Comparison of ENCODE assay signal across 9 cellular contexts in the genomic region with DNA sequence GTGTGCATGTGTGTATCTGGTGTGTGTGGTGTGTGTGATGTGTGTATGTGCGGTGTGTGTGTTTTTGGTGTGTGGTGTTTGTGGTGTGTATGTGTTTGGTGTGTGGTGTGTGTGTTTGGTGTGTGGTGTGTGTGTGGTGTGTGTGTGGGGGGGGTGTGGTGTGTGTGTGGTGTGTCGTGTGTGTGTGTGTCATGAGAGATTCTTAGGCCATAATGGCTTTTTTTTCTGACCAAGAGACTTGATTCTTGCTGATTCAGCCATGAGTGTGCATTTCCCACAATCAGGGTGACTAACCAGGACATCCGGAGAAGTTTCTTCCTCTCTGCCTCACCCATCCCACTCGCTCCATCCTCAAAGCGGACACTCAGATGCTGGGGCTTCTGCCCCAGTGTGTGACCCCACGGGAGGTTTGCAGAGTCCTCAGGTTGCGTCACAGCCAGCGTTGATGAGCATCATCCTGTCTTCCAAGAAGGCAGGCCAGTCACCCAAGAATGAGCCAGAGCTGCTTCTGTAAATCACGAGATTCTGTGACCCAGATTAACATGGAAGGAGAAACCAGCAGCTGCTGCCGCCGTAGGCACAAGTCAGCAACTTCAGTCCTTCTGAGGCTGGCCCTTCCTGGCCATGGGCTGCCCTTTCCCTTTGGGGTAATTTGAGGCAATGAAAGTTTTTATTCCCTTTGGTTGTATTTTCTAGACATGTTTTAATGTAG. TPM values are rescaled to one million over a fixed set of nuclear protein-coding genes. Genes with fewer than 3 reads are reported as not detected.
A peak's percentile ranks its signal among the peaks of the same experiment; 100 is the strongest.
DNase-seq lines count a peak whose midpoint lies in the region; ATAC-seq and TF ChIP-seq lines count a peak whose summit lies in the region.
"Had no signal": no experiment of that assay in that cellular context is flagged by ENCODE, and none has a peak within 500 bp of the region (broad histone marks: within the 10 kb centered on the region; RNA-seq: fewer than 3 reads in every experiment).

No MANE protein-coding gene starts in this region.

- TF ChIP-seq CTCF in fibroblast of lung (conservative IDR thresholded peaks at IDR 0.05 in 1 of 2, IDR thresholded peaks at IDR 0.05 in 1 of 2; ENCODE audit: low read depth in 1 of 2, low read length in 2 of 2) = no peak
- TF ChIP-seq CTCF in transverse colon (IDR thresholded peaks at IDR 0.05) = no peak
- no peak for TF ChIP-seq CTCF in GM13977 (IDR thresholded peaks at IDR 0.05; ENCODE audit: extremely low read depth, insufficient read depth, missing control alignments)

- peak overlapping the region; percentile 64 for H3K9ac ChIP-seq in fibroblast of lung (ENCODE audit: insufficient read depth, low read length)
- H3K9ac ChIP-seq: BLaER1 had no signal

- ATAC-seq in natural killer cell treated with Interleukin-12 subunit alpha and Interleukin-12 subunit beta and Interleukin-15 and Interleukin-18, amount 100 ng/mL, for 72 hours = peak; percentile 84 to 90

- H3K79me2 ChIP-seq in fibroblast of lung (ENCODE audit: control insufficient read depth, insufficient read depth, low read length) = no peaks in the 10 kb centered on the region

- TF ChIP-seq EP300 in transverse colon (IDR thresholded peaks at IDR 0.05; ENCODE audit: low read depth) = peak; percentile 57

- in situ Hi-C loops in transverse colon (cut with MboI; ENCODE audit: low pct_ligation_motif_present in 1 of 4, low pct_unique_long_range_greater_than_20kb in 1 of 4, low sequenced_read_pairs in 3 of 4) = no loop called here
- in situ Hi-C loops in GM13977 (cut with MboI; ENCODE audit: low pct_unique_long_range_greater_than_20kb, low sequenced_read_pairs, unreplicated experiment) = no loop called here

- H3K4me1 ChIP-seq in fibroblast of lung (ENCODE audit: control insufficient read depth, extremely low read depth, insufficient read depth, low read length) = peaks cover 24% of the 10 kb centered on the region
- H3K4me1 ChIP-seq in transverse colon = peaks cover 0 to 11% (median 6%) of the 10 kb centered on the region in 4 donors

- H2AFZ ChIP-seq in fibroblast of lung (ENCODE audit: low read length) = peak overlapping the region; percentile 24

- no peaks in the 10 kb centered on the region for H3K27me3 ChIP-seq in fibroblast of lung (ENCODE audit: control insufficient read depth, insufficient read depth, low read length)
- H3K27me3 ChIP-seq in transverse colon = no peaks in the 10 kb centered on the region
- H3K27me3 ChIP-seq: BLaER1 had no signal

- H3K9me3 ChIP-seq in fibroblast of lung (ENCODE audit: control insufficient read depth, insufficient read depth, low read depth, low read length) (no peaks in the 10 kb centered on the region), transverse colon (no peaks in the 10 kb centered on the region)
- H3K9me3 ChIP-seq: BLaER1 had no signal

- H3K27me3 Mint-ChIP-seq in natural killer cell treated with Interleukin-12 subunit alpha and Interleukin-12 subunit beta and Interleukin-15 and Interleukin-18, amount 100 ng/mL, for 72 hours = peaks cover 9 to 19% of the 10 kb centered on the region in 2 donors

- H3K36me3 ChIP-seq in fibroblast of lung (ENCODE audit: control insufficient read depth, insufficient read depth, low read length) (no peaks in the 10 kb centered on the region), transverse colon (no peaks in the 10 kb centered on the region)
- H3K36me3 ChIP-seq: BLaER1 had no signal

- intact Hi-C loops in transverse colon (cut with DNase I; ENCODE audit: low total_unique reads) = no loop called here

- peak overlapping the region; percentile 15 to 38 for H3K27ac Mint-ChIP-seq in natural killer cell treated with Interleukin-12 subunit alpha and Interleukin-12 subunit beta and Interleukin-15 and Interleukin-18, amount 100 ng/mL, for 72 hours

- TF ChIP-seq POLR2A in transverse colon (IDR thresholded peaks at IDR 0.05) = no peak

- H3K4me3 ChIP-seq in fibroblast of lung (replicated peaks in 1 of 4; ENCODE audit: control extremely low read depth in 1 of 4, insufficient read depth in 1 of 4, low read depth in 3 of 4, low read length in 4 of 4) (peak overlapping the region in 3 of 4 experiments; percentile 9 to 42 (median 37)), transverse colon (no peak overlapping the region)
- H3K4me3 ChIP-seq: BLaER1 had no signal

- H3K4me1 Mint-ChIP-seq in natural killer cell treated with Interleukin-12 subunit alpha and Interleukin-12 subunit beta and Interleukin-15 and Interleukin-18, amount 100 ng/mL, for 72 hours (ENCODE audit: low read depth in 2 of 2) = peaks cover 7 to 28% of the 10 kb centered on the region in 2 donors

- WGBS in transverse colon (ENCODE audit: low coverage in 1 of 2), 2 donors = 53 to 62% methylated on average over 3 to 11 of the region's 11 CpGs

- peak overlapping the region; percentile 6 for H3K4me3 Mint-ChIP-seq in natural killer cell treated with Interleukin-12 subunit alpha and Interleukin-12 subunit beta and Interleukin-15 and Interleukin-18, amount 100 ng/mL, for 72 hours

- peak; percentile 78 for DNase-seq in NK-92 treated with Interleukin-12 subunit alpha and Interleukin-12 subunit beta, amount 100 ng/mL, for 24 hours (lab: John Stamatoyannopoulos, UW)
- no peak for DNase-seq in NK-92 (lab: John Stamatoyannopoulos, UW; ENCODE audit: unreplicated experiment)
- peak; percentile 39 for DNase-seq in activated CD4-positive, CD25-positive, alpha-beta regulatory T cell treated with anti-CD3 and anti-CD28 coated beads, Interleukin-2, amount 50 U/mL, for 72 hours
- DNase-seq in fibroblast of lung (ENCODE audit: low read depth in 2 of 2) = peak; percentile 98
- DNase-seq in natural killer cell treated with Interleukin-12 subunit alpha and Interleukin-12 subunit beta and Interleukin-15 and Interleukin-18, amount 100 ng/mL, for 72 hours (ENCODE audit: low spot score) = peak; percentile 73
- peak; percentile 73 for DNase-seq in transverse colon
- no peak for DNase-seq in GM13977 (ENCODE audit: low spot score)
- DNase-seq in NCI-H1105 (lab: John Stamatoyannopoulos, UW) = no peak

- no peaks in the 10 kb centered on the region for H4K20me1 ChIP-seq in fibroblast of lung (ENCODE audit: control insufficient read depth, extremely low read depth, insufficient read depth, low read length)
- H4K20me1 ChIP-seq: BLaER1 had no signal

- peaks cover 6% of the 10 kb centered on the region for H3K9me3 Mint-ChIP-seq in natural killer cell treated with Interleukin-12 subunit alpha and Interleukin-12 subunit beta and Interleukin-15 and Interleukin-18, amount 100 ng/mL, for 72 hours

- H3K27ac ChIP-seq in fibroblast of lung (ENCODE audit: insufficient read depth, low read length) (peak overlapping the region; percentile 100), transverse colon (peak overlapping the region; percentile 42 to 80 (median 72))
- H3K27ac ChIP-seq: BLaER1 had no signal

- H3K36me3 Mint-ChIP-seq in natural killer cell treated with Interleukin-12 subunit alpha and Interleukin-12 subunit beta and Interleukin-15 and Interleukin-18, amount 100 ng/mL, for 72 hours = no peaks in the 10 kb centered on the region

- H3K4me2 ChIP-seq in fibroblast of lung (ENCODE audit: extremely low read depth, insufficient read depth, low read length) = peak overlapping the region; percentile 83
- H3K4me2 ChIP-seq: BLaER1 had no signal

RNA-seq across cellular contexts. Expression of a gene that starts 12.5 kb away (rescaled TPM):
- total RNA-seq in fibroblast of lung (563 and 826 TPM in 2 replicates), transverse colon (100 to 1,000 TPM in 1 of 4 donors, 10 to 100 TPM in 3; 26.7 to 108 (median 66.6) TPM)
- polyA plus RNA-seq in fibroblast of lung = 487 and 1,013 TPM in 2 replicates
- polyA plus RNA-seq in fibroblast of lung (2012) = 254 and 536 TPM in 2 replicates
- polyA minus RNA-seq in fibroblast of lung (ENCODE audit: low replicate concordance) = 17.4 and 56.3 TPM in 2 replicates
- 1 to 10 TPM in 1 of 2 donors, under 1 TPM in 1; 0.45 to 2.4 TPM for total RNA-seq in natural killer cell treated with Interleukin-12 subunit alpha and Interleukin-12 subunit beta and Interleukin-15 and Interleukin-18, amount 100 ng/mL, for 72 hours

Comparison
In these comparisons a context has a peak if more than half of its experiments do, and no peak if none do; other contexts are left out.
1. DNase-seq: peak in NK-92 treated with Interleukin-12 subunit alpha and Interleukin-12 subunit beta, amount 100 ng/mL, for 24 hours (single experiment), activated CD4-positive, CD25-positive, alpha-beta regulatory T cell treated with anti-CD3 and anti-CD28 coated beads, Interleukin-2, amount 50 U/mL, for 72 hours (single experiment), fibroblast of lung (2 of 2), natural killer cell treated with Interleukin-12 subunit alpha and Interleukin-12 subunit beta and Interleukin-15 and Interleukin-18, amount 100 ng/mL, for 72 hours (single experiment) and transverse colon (single experiment); none in NK-92 (single experiment), GM13977 (single experiment) and NCI-H1105 (single experiment).
2. H3K4me3 ChIP-seq: peak in fibroblast of lung (3 of 4); none in transverse colon (0 of 4).
3. RNA of a gene that starts 12.5 kb away (total RNA-seq): 563 to 826 TPM in fibroblast of lung and 26.7 to 108 TPM in transverse colon; 0.45 to 2.4 TPM in natural killer cell treated with Interleukin-12 subunit alpha and Interleukin-12 subunit beta and Interleukin-15 and Interleukin-18, amount 100 ng/mL, for 72 hours; every median in the first group is over 4 times any median in the second.